ENCODE assay signal across 20 cellular contexts in genomic region chr4:152427971-152428370, GRCh38.
"Had no signal": no experiment of that assay in that cellular context is flagged by ENCODE, and none has a peak within 500 bp of the region (broad histone marks: within the 10 kb centered on the region; RNA-seq: fewer than 3 reads in every experiment).

No MANE protein-coding gene starts in this region.

- H3K27ac ChIP-seq: KMS-11, PC-9 had no signal

- H2AFZ ChIP-seq: PC-9 had no signal

- DNase-seq: activated CD4-positive, alpha-beta memory T cell treated with anti-CD3 and anti-CD28 coated beads for 36 hours; activated CD4-positive, alpha-beta T cell treated with anti-CD3 and anti-CD28 coated beads, Interleukin-2, amount 10 ng/mL, durations not matched to agents 7 days and 5 days; activated CD4-positive, CD25-positive, alpha-beta regulatory T cell; activated gamma-delta T cell; activated naive CD4-positive, alpha-beta T cell treated with anti-CD3 and anti-CD28 coated beads for 36 hours; activated naive CD8-positive, alpha-beta T cell treated with anti-CD3 and anti-CD28 coated beads for 36 hours; activated T-cell treated with anti-CD3 and anti-CD28 coated beads for 4 hours; activated T-cell treated with anti-CD3 and anti-CD28 coated beads, Interleukin-2, amount 50 U/mL, for 48 hours; anterior cingulate cortex; caudate nucleus; MG63; NCI-H1092; NCI-H1417; NCI-H1930; NCI-H446; NCI-H524; PC-9; SHP77 treated with DMSO at 0.1 percent for 48 hours had no signal

- H3K36me3 ChIP-seq: MG63 had no signal

- H3K27me3 ChIP-seq: MG63 had no signal

- H3K4me3 ChIP-seq: MG63, PC-9 had no signal

- H3K9me3 ChIP-seq: MG63 had no signal

- H3K4me2 ChIP-seq: KMS-11, PC-9 had no signal

- H3K9ac ChIP-seq: KMS-11 had no signal

- ATAC-seq: activated T-helper 17 cell treated with anti-CD3 and anti-CD28 coated beads, Interleukin-2, amount 50 U/mL, for 72 hours had no signal
